Comparison of ENCODE assay signal across 9 cellular contexts in the genomic region with DNA sequence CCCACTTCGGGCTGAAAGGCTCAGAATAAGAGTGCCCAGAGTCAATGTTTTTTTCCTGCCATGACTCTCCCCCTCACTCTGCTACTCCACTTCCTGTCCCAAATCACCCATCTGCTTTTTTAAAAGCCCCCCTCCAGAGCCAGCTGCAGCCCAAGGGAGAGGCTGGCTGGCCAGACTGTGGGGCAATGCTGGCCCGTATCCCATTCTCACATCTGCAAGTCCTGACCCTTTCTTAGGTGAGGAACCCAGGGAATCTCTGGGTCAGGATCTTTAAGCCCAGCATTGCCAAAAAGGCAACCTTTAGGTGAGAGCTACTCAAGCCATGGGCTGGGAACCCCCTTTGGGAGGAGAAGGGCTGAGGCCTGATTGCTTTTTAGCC. TPM values are rescaled to one million over a fixed set of nuclear protein-coding genes. Genes with fewer than 3 reads are reported as not detected.
DNase-seq lines count a peak whose midpoint lies in the region; ATAC-seq and TF ChIP-seq lines count a peak whose summit lies in the region.
"Had no signal": no experiment of that assay in that cellular context is flagged by ENCODE, and none has a peak within 500 bp of the region (broad histone marks: within the 10 kb centered on the region; RNA-seq: fewer than 3 reads in every experiment).

No MANE protein-coding gene starts in this region.

- H3K36me3 ChIP-seq in suprapubic skin = no peaks in the 10 kb centered on the region

- no peaks in the 10 kb centered on the region for H3K9me3 ChIP-seq in suprapubic skin

- H3K9me3 Mint-ChIP-seq in T-helper 1 cell treated with Interleukin-12 subunit alpha and Interleukin-12 subunit beta and Interleukin-4 antibody, amounts not matched to agents 30 μg/mL and 1 μg/mL, for 36 hours = no peaks in the 10 kb centered on the region
- H3K9me3 Mint-ChIP-seq in activated T-helper 2 cell treated with anti-CD3 and anti-CD28 coated beads, Interferon-gamma antibody, Interleukin-2, Interleukin-4, amounts not matched to agents 10 μg/mL and 5 μg/mL and 100 μg/mL, durations not matched to agents 14 hours and 24 hours and 36 hours = no peaks in the 10 kb centered on the region
- H3K9me3 Mint-ChIP-seq: memory B cell had no signal

- no peaks in the 10 kb centered on the region for H3K36me3 Mint-ChIP-seq in T-helper 1 cell treated with Interleukin-12 subunit alpha and Interleukin-12 subunit beta and Interleukin-4 antibody, amounts not matched to agents 30 μg/mL and 1 μg/mL, for 36 hours (ENCODE audit: low read depth)
- H3K36me3 Mint-ChIP-seq in activated T-helper 2 cell treated with anti-CD3 and anti-CD28 coated beads, Interferon-gamma antibody, Interleukin-2, Interleukin-4, amounts not matched to agents 10 μg/mL and 5 μg/mL and 100 μg/mL, durations not matched to agents 14 hours and 24 hours and 36 hours (ENCODE audit: low read depth) = no peaks in the 10 kb centered on the region
- H3K36me3 Mint-ChIP-seq: memory B cell had no signal

- no peak for TF ChIP-seq POLR2A in suprapubic skin (IDR thresholded peaks at IDR 0.05)

- peaks cover 76% of the 10 kb centered on the region for H3K4me1 ChIP-seq in suprapubic skin

- intact Hi-C loops in activated T-helper 2 cell treated with anti-CD3 and anti-CD28 coated beads, Interferon-gamma antibody, Interleukin-2, Interleukin-4, amounts not matched to agents 10 μg/mL and 5 μg/mL and 100 μg/mL, durations not matched to agents 14 hours and 24 hours and 36 hours (cut with micrococcal nuclease) = no loop called here

- peak overlapping the region; percentile 83 for H3K27ac ChIP-seq in suprapubic skin

- no peak overlapping the region for H3K27ac Mint-ChIP-seq in T-helper 1 cell treated with Interleukin-12 subunit alpha and Interleukin-12 subunit beta and Interleukin-4 antibody, amounts not matched to agents 30 μg/mL and 1 μg/mL, for 36 hours
- H3K27ac Mint-ChIP-seq in activated T-helper 2 cell treated with anti-CD3 and anti-CD28 coated beads, Interferon-gamma antibody, Interleukin-2, Interleukin-4, amounts not matched to agents 10 μg/mL and 5 μg/mL and 100 μg/mL, durations not matched to agents 14 hours and 24 hours and 36 hours = no peak overlapping the region
- H3K27ac Mint-ChIP-seq: memory B cell had no signal

- DNase-seq in T-helper 1 cell (no peak), islet precursor cell (peak; percentile 74), suprapubic skin (ENCODE audit: low spot score in 2 of 2) (peak in 1 of 2 donors; percentile 85), NCI-H446 (lab: John Stamatoyannopoulos, UW) (no peak), OCI-M2 (lab: John Stamatoyannopoulos, UW; ENCODE audit: unreplicated experiment) (no peak)
- no peak for DNase-seq in activated T-helper 2 cell treated with anti-CD3 and anti-CD28 coated beads, Interferon-gamma antibody, Interleukin-2, Interleukin-4, amounts not matched to agents 10 μg/mL and 5 μg/mL and 100 μg/mL, durations not matched to agents 14 hours and 24 hours and 36 hours (ENCODE audit: low spot score)

- H3K4me3 ChIP-seq in suprapubic skin = peak overlapping the region; percentile 64

- TF ChIP-seq EP300 in suprapubic skin (IDR thresholded peaks at IDR 0.05) = no peak

- no peak for ATAC-seq in GM18511 (IDR thresholded peaks at IDR 0.05; ENCODE audit: unreplicated experiment)

- peaks cover 46% of the 10 kb centered on the region for H3K27me3 Mint-ChIP-seq in T-helper 1 cell treated with Interleukin-12 subunit alpha and Interleukin-12 subunit beta and Interleukin-4 antibody, amounts not matched to agents 30 μg/mL and 1 μg/mL, for 36 hours (ENCODE audit: low read depth)
- peaks cover 32% of the 10 kb centered on the region for H3K27me3 Mint-ChIP-seq in activated T-helper 2 cell treated with anti-CD3 and anti-CD28 coated beads, Interferon-gamma antibody, Interleukin-2, Interleukin-4, amounts not matched to agents 10 μg/mL and 5 μg/mL and 100 μg/mL, durations not matched to agents 14 hours and 24 hours and 36 hours (ENCODE audit: low read depth)

- WGBS in suprapubic skin = 69% methylated on average over 2 of the region's 2 CpGs

- H3K4me3 Mint-ChIP-seq in T-helper 1 cell treated with Interleukin-12 subunit alpha and Interleukin-12 subunit beta and Interleukin-4 antibody, amounts not matched to agents 30 μg/mL and 1 μg/mL, for 36 hours = peak overlapping the region; percentile 72
- peak overlapping the region; percentile 68 for H3K4me3 Mint-ChIP-seq in activated T-helper 2 cell treated with anti-CD3 and anti-CD28 coated beads, Interferon-gamma antibody, Interleukin-2, Interleukin-4, amounts not matched to agents 10 μg/mL and 5 μg/mL and 100 μg/mL, durations not matched to agents 14 hours and 24 hours and 36 hours (ENCODE audit: low read depth)
- H3K4me3 Mint-ChIP-seq: memory B cell had no signal

- peaks cover 35% of the 10 kb centered on the region for H3K4me1 Mint-ChIP-seq in T-helper 1 cell treated with Interleukin-12 subunit alpha and Interleukin-12 subunit beta and Interleukin-4 antibody, amounts not matched to agents 30 μg/mL and 1 μg/mL, for 36 hours (ENCODE audit: low read depth)
- H3K4me1 Mint-ChIP-seq in activated T-helper 2 cell treated with anti-CD3 and anti-CD28 coated beads, Interferon-gamma antibody, Interleukin-2, Interleukin-4, amounts not matched to agents 10 μg/mL and 5 μg/mL and 100 μg/mL, durations not matched to agents 14 hours and 24 hours and 36 hours (ENCODE audit: low read depth) = peaks cover 29% of the 10 kb centered on the region

- H3K27me3 ChIP-seq in suprapubic skin = no peaks in the 10 kb centered on the region

- TF ChIP-seq CTCF in suprapubic skin (IDR thresholded peaks at IDR 0.05) = no peak

RNA-seq across cellular contexts. Expression of a gene that starts 1.7 kb away (rescaled TPM):
- total RNA-seq in activated T-helper 2 cell treated with anti-CD3 and anti-CD28 coated beads, Interferon-gamma antibody, Interleukin-2, Interleukin-4, amounts not matched to agents 10 μg/mL and 5 μg/mL and 100 μg/mL, durations not matched to agents 14 hours and 24 hours and 36 hours = 41.4 and 41.5 TPM in 2 replicates
- total RNA-seq in suprapubic skin = 10 to 100 TPM; 16.3 to 36.4 (median 24.8) TPM

RNA-seq across cellular contexts. Expression of a gene that starts 36.2 kb away (rescaled TPM):
- 0.60 and 0.78 TPM in 2 replicates for total RNA-seq in activated T-helper 2 cell treated with anti-CD3 and anti-CD28 coated beads, Interferon-gamma antibody, Interleukin-2, Interleukin-4, amounts not matched to agents 10 μg/mL and 5 μg/mL and 100 μg/mL, durations not matched to agents 14 hours and 24 hours and 36 hours
- 100 to 1,000 TPM in 3 of 4 donors, 10 to 100 TPM in 1; 99.5 to 134 (median 113) TPM for total RNA-seq in suprapubic skin

RNA-seq across cellular contexts. Expression of a gene that starts 52.6 kb away (rescaled TPM):
- total RNA-seq in activated T-helper 2 cell treated with anti-CD3 and anti-CD28 coated beads, Interferon-gamma antibody, Interleukin-2, Interleukin-4, amounts not matched to agents 10 μg/mL and 5 μg/mL and 100 μg/mL, durations not matched to agents 14 hours and 24 hours and 36 hours = 4.5 and 5.6 TPM in 2 replicates
- total RNA-seq in suprapubic skin = not detected

RNA-seq across cellular contexts. Expression of a gene that starts 56.5 kb away (rescaled TPM):
- total RNA-seq in activated T-helper 2 cell treated with anti-CD3 and anti-CD28 coated beads, Interferon-gamma antibody, Interleukin-2, Interleukin-4, amounts not matched to agents 10 μg/mL and 5 μg/mL and 100 μg/mL, durations not matched to agents 14 hours and 24 hours and 36 hours = 1.8 and 2.3 TPM in 2 replicates
- total RNA-seq in suprapubic skin = 1 to 10 TPM in 1 of 4 donors, under 1 TPM in 3; 0.38 to 1.7 (median 0.73) TPM

Comparison
In these comparisons a context has a peak if more than half of its experiments do, and no peak if none do; other contexts are left out.
1. RNA of a gene that starts 36.2 kb away (total RNA-seq): 99.5 to 134 TPM in suprapubic skin; 0.60 to 0.78 TPM in activated T-helper 2 cell treated with anti-CD3 and anti-CD28 coated beads, Interferon-gamma antibody, Interleukin-2, Interleukin-4, amounts not matched to agents 10 μg/mL and 5 μg/mL and 100 μg/mL, durations not matched to agents 14 hours and 24 hours and 36 hours; every median in the first group is over 10 times any median in the second.